ENCODE assay signal across 24 cellular contexts in the genomic region with DNA sequence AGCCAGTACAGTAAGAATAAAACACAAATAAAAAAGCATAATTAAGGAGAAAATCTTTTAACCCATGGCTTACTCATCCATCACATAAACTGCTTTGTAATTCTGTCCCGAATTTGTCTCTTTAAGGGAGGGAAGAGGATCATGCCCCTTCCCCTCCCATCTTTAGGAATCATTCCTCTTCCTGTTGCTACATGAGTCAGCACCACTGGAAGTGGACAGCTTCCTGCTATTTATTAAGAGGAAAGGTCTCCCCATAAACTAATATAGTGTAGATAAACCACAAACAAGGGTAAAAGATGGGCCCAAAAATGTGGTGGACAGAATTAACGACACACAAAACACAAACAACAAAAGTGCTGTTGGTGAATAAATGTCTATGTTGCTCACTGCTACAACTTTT.
DNase-seq lines count a peak whose midpoint lies in the region; ATAC-seq and TF ChIP-seq lines count a peak whose summit lies in the region.
"Had no signal": no experiment of that assay in that cellular context is flagged by ENCODE, and none has a peak within 500 bp of the region (broad histone marks: within the 10 kb centered on the region; RNA-seq: fewer than 3 reads in every experiment).

No MANE protein-coding gene starts in this region.

- no peak overlapping the region for H3K9ac ChIP-seq in fibroblast of lung (ENCODE audit: insufficient read depth, low read length)

- H3K4me1 ChIP-seq in fibroblast of lung (ENCODE audit: control insufficient read depth, extremely low read depth, insufficient read depth, low read length): no peaks in the 10 kb centered on the region
- H3K4me1 ChIP-seq in neutrophil (ENCODE audit: control insufficient read depth in 1 of 2, insufficient read depth in 1 of 2, low read depth in 1 of 2, low read length in 1 of 2): peaks cover 4 to 17% of the 10 kb centered on the region in 2 experiments
- H3K4me1 ChIP-seq: SJCRH30 had no signal

- no peaks in the 10 kb centered on the region for H3K9me3 ChIP-seq in fibroblast of lung (ENCODE audit: control insufficient read depth, insufficient read depth, low read depth, low read length)
- H3K9me3 ChIP-seq in neutrophil: no peaks in the 10 kb centered on the region
- H3K9me3 ChIP-seq: BE2C, SJCRH30, upper lobe of right lung had no signal

- DNase-seq in NCI-H82 (lab: John Stamatoyannopoulos, UW): peak; percentile 11
- no peak for DNase-seq in NCI-H82 treated with DMSO at 0.1 percent for 48 hours (lab: John Stamatoyannopoulos, UW; ENCODE audit: unreplicated experiment)
- peak; percentile 39 for DNase-seq in NCI-H69 (lab: John Stamatoyannopoulos, UW)
- peak; percentile 18 to 26 for DNase-seq in fibroblast of lung (ENCODE audit: low read depth in 2 of 2)
- DNase-seq in SKM-1 treated with dmso at 0.1 percent for 144 hours (lab: John Stamatoyannopoulos, UW; ENCODE audit: unreplicated experiment): no peak
- DNase-seq in OCI-M2 (lab: John Stamatoyannopoulos, UW; ENCODE audit: unreplicated experiment): no peak
- DNase-seq: activated CD4-positive, alpha-beta T cell treated with anti-CD3 and anti-CD28 coated beads for 48 hours; activated gamma-delta T cell treated with Interleukin-2 at 50 U/mL for 16 hours; activated T-cell treated with anti-CD3 and anti-CD28 coated beads, Interleukin-2, amount 50 U/mL, for 24 hours; BE2C; DMS79; glutamatergic neuron; HCEC 1CT; kidney; NCI-H1417 treated with DMSO at 0.1 percent for 48 hours; NCI-H2107; NK-92 treated with Interleukin-12 subunit alpha and Interleukin-12 subunit beta, amount 100 ng/mL, for 24 hours; substantia nigra; upper lobe of right lung had no signal

- H3K36me3 ChIP-seq in fibroblast of lung (ENCODE audit: control insufficient read depth, insufficient read depth, low read length) (no peaks in the 10 kb centered on the region), neutrophil (no peaks in the 10 kb centered on the region)
- H3K36me3 ChIP-seq: BE2C, SJCRH30, upper lobe of right lung had no signal

- H3K27me3 ChIP-seq in fibroblast of lung (ENCODE audit: control insufficient read depth, insufficient read depth, low read length) (no peaks in the 10 kb centered on the region), neutrophil (no peaks in the 10 kb centered on the region)
- H3K27me3 ChIP-seq: BE2C, SJCRH30, upper lobe of right lung had no signal

- H3K4me3 ChIP-seq in fibroblast of lung (replicated peaks in 1 of 4; ENCODE audit: control extremely low read depth in 1 of 4, insufficient read depth in 1 of 4, low read depth in 3 of 4, low read length in 4 of 4): no peak overlapping the region
- H3K4me3 ChIP-seq in neutrophil (ENCODE audit: low read depth in 1 of 2, low read length in 1 of 2): no peak overlapping the region
- H3K4me3 ChIP-seq: GM12878, lung, SJCRH30, upper lobe of right lung had no signal

- H3K4me2 ChIP-seq in fibroblast of lung (ENCODE audit: extremely low read depth, insufficient read depth, low read length): no peak overlapping the region

- no peak for TF ChIP-seq CTCF in fibroblast of lung (conservative IDR thresholded peaks at IDR 0.05 in 1 of 2, IDR thresholded peaks at IDR 0.05 in 1 of 2; ENCODE audit: low read depth in 1 of 2, low read length in 2 of 2)
- no peak for TF ChIP-seq CTCF in neutrophil (IDR thresholded peaks at IDR 0.05)

- H3K27ac ChIP-seq in fibroblast of lung (ENCODE audit: insufficient read depth, low read length) (no peak overlapping the region), neutrophil (peak overlapping the region; percentile 20)
- H3K27ac ChIP-seq: SJCRH30, upper lobe of right lung had no signal

- H2AFZ ChIP-seq in fibroblast of lung (ENCODE audit: low read length): no peak overlapping the region

- H3K79me2 ChIP-seq in fibroblast of lung (ENCODE audit: control insufficient read depth, insufficient read depth, low read length): peaks cover 34% of the 10 kb centered on the region

- ATAC-seq in HG02623 (IDR thresholded peaks at IDR 0.05; ENCODE audit: unreplicated experiment): no peak
- ATAC-seq: GM12878, upper lobe of right lung had no signal

- H4K20me1 ChIP-seq in fibroblast of lung (ENCODE audit: control insufficient read depth, extremely low read depth, insufficient read depth, low read length): peaks cover 7% of the 10 kb centered on the region

Comparison
In these comparisons a context has a peak if more than half of its experiments do, and no peak if none do; other contexts are left out.
1. DNase-seq: peak in NCI-H82 (single experiment), NCI-H69 (single experiment) and fibroblast of lung (2 of 2); none in NCI-H82 treated with DMSO at 0.1 percent for 48 hours (single experiment), SKM-1 treated with dmso at 0.1 percent for 144 hours (single experiment) and OCI-M2 (single experiment).